9 cellular contexts compared by ENCODE assay signal in genomic region chrX:134373736-134374135, GRCh38. TPM values are rescaled to one million over a fixed set of nuclear protein-coding genes. Genes with fewer than 3 reads are reported as not detected.
DNase-seq lines count a peak whose midpoint lies in the region; FAIRE-seq and TF ChIP-seq lines count a peak whose summit lies in the region.
"Had no signal": no experiment of that assay in that cellular context is flagged by ENCODE, and none has a peak within 500 bp of the region (broad histone marks: within the 10 kb centered on the region; RNA-seq: fewer than 3 reads in every experiment).

No MANE protein-coding gene starts in this region.

- peak overlapping the region; percentile 96 for H3K27ac Mint-ChIP-seq in glutamatergic neuron (ENCODE audit: unreplicated experiment)

- DNase-seq in DMS 273 (lab: John Stamatoyannopoulos, UW; ENCODE audit: unreplicated experiment) (peak; percentile 38), DMS 273 treated with DMSO at 0.1 percent for 48 hours (lab: John Stamatoyannopoulos, UW) (no peak), glutamatergic neuron (no peak), small intestine (no peak), OCI-M2 (lab: John Stamatoyannopoulos, UW; ENCODE audit: unreplicated experiment) (no peak), DMS114 treated with DMSO at 0.1 percent for 48 hours (lab: John Stamatoyannopoulos, UW; ENCODE audit: unreplicated experiment) (no peak), NCI-H2107 (lab: John Stamatoyannopoulos, UW) (no peak)

- H3K36me3 ChIP-seq in small intestine (ENCODE audit: control insufficient read depth in 2 of 2, insufficient read depth in 2 of 2, low read length in 2 of 2), result no peaks in the 10 kb centered on the region

- H3K4me3 Mint-ChIP-seq in glutamatergic neuron (ENCODE audit: unreplicated experiment), result peak overlapping the region; percentile 97

- no peak for TF ChIP-seq CTCF in VCaP (conservative IDR thresholded peaks at IDR 0.05)
- no peak for TF ChIP-seq CTCF in glutamatergic neuron (IDR thresholded peaks at IDR 0.05; ENCODE audit: partially characterized antibody, unreplicated experiment)

- peak overlapping the region; percentile 54 to 56 for H3K4me3 ChIP-seq in small intestine (ENCODE audit: low read depth in 1 of 2, low read length in 2 of 2)

- no peaks in the 10 kb centered on the region for H3K4me1 ChIP-seq in small intestine (ENCODE audit: control insufficient read depth in 2 of 2, insufficient read depth in 1 of 2, low read depth in 1 of 2, low read length in 1 of 2)

- no peaks in the 10 kb centered on the region for H3K36me3 Mint-ChIP-seq in glutamatergic neuron (ENCODE audit: unreplicated experiment)

- H3K27me3 Mint-ChIP-seq in glutamatergic neuron (ENCODE audit: unreplicated experiment), result peaks cover 4% of the 10 kb centered on the region

- peaks cover 3% of the 10 kb centered on the region for H3K9me3 Mint-ChIP-seq in glutamatergic neuron (ENCODE audit: unreplicated experiment)

- H3K27ac ChIP-seq in VCaP (peak overlapping the region; percentile 92), small intestine (ENCODE audit: low read depth in 1 of 2, low read length in 1 of 2) (peak overlapping the region; percentile 86 to 93)

- no peaks in the 10 kb centered on the region for H3K27me3 ChIP-seq in small intestine (ENCODE audit: control insufficient read depth in 2 of 2, insufficient read depth in 2 of 2, low read length in 2 of 2)

- no peak for FAIRE-seq in small intestine (lab: Jason Lieb, UNC)
- FAIRE-seq: A204.1 had no signal

- H3K9me3 ChIP-seq in small intestine (ENCODE audit: control insufficient read depth, low read depth), result no peaks in the 10 kb centered on the region

- peaks cover 3% of the 10 kb centered on the region for H3K4me1 Mint-ChIP-seq in glutamatergic neuron (ENCODE audit: low read depth, unreplicated experiment)

- WGBS in small intestine, 3 donors, result 1 to 44% (median 18%) methylated on average over 8 of the region's 8 CpGs

RNA-seq across cellular contexts. Expression of gene PHF6, which starts 0.6 kb away (rescaled TPM):
- total RNA-seq in glutamatergic neuron (ENCODE audit: unreplicated experiment), result 65.7 TPM
- 1 to 10 TPM; 3.2 to 7.5 (median 4.7) TPM for polyA plus RNA-seq in small intestine
